ENCODE assay signal across 8 cellular contexts in genomic region chr9:128117613-128118471, GRCh38. TPM values are rescaled to one million over a fixed set of nuclear protein-coding genes. Genes with fewer than 3 reads are reported as not detected.
DNase-seq lines count a peak whose midpoint lies in the region; ATAC-seq and TF ChIP-seq lines count a peak whose summit lies in the region.

No MANE protein-coding gene starts in this region.

- ATAC-seq in HG02981 (IDR thresholded peaks at IDR 0.05; ENCODE audit: unreplicated experiment), result peak; percentile 59
- peak; percentile 87 for ATAC-seq in WTC11
- no peak for ATAC-seq in HG02884 (IDR thresholded peaks at IDR 0.05; ENCODE audit: unreplicated experiment)

- POLR2A ChIA-PET in WTC11 (lab: Charles Lee), result interaction anchor here (0.6 to 1.0 kb wide), 3 partner anchors 10 to 286 kb away, joined by 3 to 4 read pairs (median 3); no protein-coding TSS in a partner anchor

- H3K4me1 Mint-ChIP-seq in WTC11 (peaks cover 10% of the 10 kb centered on the region), immature natural killer cell (peaks cover 4 to 7% of the 10 kb centered on the region in 2 donors)

- H3K27me3 Mint-ChIP-seq in WTC11 (ENCODE audit: low read depth), result no peaks in the 10 kb centered on the region
- H3K27me3 Mint-ChIP-seq in immature natural killer cell (ENCODE audit: low read depth in 3 of 3), result peaks cover 3 to 5% (median 3%) of the 10 kb centered on the region in 3 donors

- no peak overlapping the region for H3K4me3 ChIP-seq in breast epithelium

- TF ChIP-seq CTCF in WTC11 (IDR thresholded peaks at IDR 0.05) (peak; percentile 100), breast epithelium (IDR thresholded peaks at IDR 0.05) (peak; percentile 99 to 100 (median 100))

- H3K36me3 ChIP-seq in breast epithelium, result peaks cover 6% of the 10 kb centered on the region

- no peaks in the 10 kb centered on the region for H3K9me3 ChIP-seq in breast epithelium

- CTCF ChIA-PET in WTC11 (lab: Charles Lee), result interaction anchor here (0.5 to 2.8 kb wide), 122 partner anchors 8 to 1568 kb away, joined by 3 to 73 read pairs (median 5); partner anchors contain the start of genes BBLN, CIZ1, DNM1 and ENG

- TF ChIP-seq POLR2A in breast epithelium (IDR thresholded peaks at IDR 0.05), result no peak

- H3K27ac Mint-ChIP-seq in WTC11 (0 out of 2 replicates have a peak overlapping the region, but pooled peaks have one; percentile 63), immature natural killer cell (peak overlapping the region in 2 of 6 donors; percentile 33 to 42)

- no peaks in the 10 kb centered on the region for H3K27me3 ChIP-seq in breast epithelium

- peak overlapping the region in 1 of 2 donors; percentile 2 for H3K27ac ChIP-seq in breast epithelium

- no peaks in the 10 kb centered on the region for H3K4me1 ChIP-seq in breast epithelium

- H3K9me3 Mint-ChIP-seq in WTC11, result peaks cover 3% of the 10 kb centered on the region; the same call in 1 of the 2 replicates
- H3K9me3 Mint-ChIP-seq in immature natural killer cell, result no peaks in the 10 kb centered on the region

- DNase-seq in DMS79 treated with DMSO at 0.1 percent for 48 hours (lab: John Stamatoyannopoulos, UW) (peak; percentile 90), NCI-H345 (lab: John Stamatoyannopoulos, UW) (peak; percentile 95), WTC11 (ENCODE audit: low spot score) (peak; percentile 98), breast epithelium (ENCODE audit: low spot score in 2 of 2) (peak; percentile 86 to 96), immature natural killer cell (peak; percentile 89 to 91 (median 89))
- DNase-seq in stimulated activated CD4-positive, alpha-beta T cell treated with anti-CD3 and anti-CD28 coated beads, Interleukin-12 subunit alpha, Interleukin-12 subunit beta, amount 100 ng/mL, for 4 hours, result peak; percentile 99

- H3K36me3 Mint-ChIP-seq in WTC11, result peaks cover 19% of the 10 kb centered on the region
- peaks cover 0 to 7% (median 5%) of the 10 kb centered on the region in 3 donors for H3K36me3 Mint-ChIP-seq in immature natural killer cell

- intact Hi-C loops in breast epithelium (cut with DNase I; ENCODE audit: low total_unique reads), result no loop called here

- H3K4me3 Mint-ChIP-seq in WTC11 (peak overlapping the region; percentile 50), immature natural killer cell (peak overlapping the region in 1 of 5 donors; percentile 39)

TF ChIP-seq in WTC11, 78 proteins besides CTCF, POLR2A, EP300 and RAD21:
- TF ChIP-seq AFF4 (CRISPR knock-in tag; IDR thresholded peaks at IDR 0.05; ENCODE audit: borderline replicate concordance), result no peak
- TF ChIP-seq GTF2I (CRISPR knock-in tag; conservative IDR thresholded peaks at IDR 0.05), result peak; percentile 53; the same call in 1 of the 2 replicates
- peak; percentile 62; the same call in 1 of the 2 replicates for TF ChIP-seq ZNF121 (CRISPR knock-in tag; IDR thresholded peaks at IDR 0.05)
- TF ChIP-seq NFE2L1 (CRISPR knock-in tag; IDR thresholded peaks at IDR 0.05), result peak; percentile 26; the same call in 1 of the 2 replicates
- peak; percentile 60; the same call in 1 of the 2 replicates for TF ChIP-seq GABPB1 (CRISPR knock-in tag; IDR thresholded peaks at IDR 0.05)
- no peak for TF ChIP-seq KAT7 (CRISPR knock-in tag; IDR thresholded peaks at IDR 0.05; ENCODE audit: borderline replicate concordance)
- peak; percentile 61 for TF ChIP-seq SP1 (CRISPR knock-in tag; conservative IDR thresholded peaks at IDR 0.05)
- peak; percentile 34; the same call in 1 of the 2 replicates for TF ChIP-seq FOXP1 (CRISPR knock-in tag; IDR thresholded peaks at IDR 0.05; ENCODE audit: borderline replicate concordance)
- peak; percentile 69; the same call in 1 of the 2 replicates for TF ChIP-seq FOXK1 (CRISPR knock-in tag; IDR thresholded peaks at IDR 0.05)
- TF ChIP-seq HMGXB4 (CRISPR knock-in tag; IDR thresholded peaks at IDR 0.05), result peak; percentile 94
- TF ChIP-seq ZNF396 (CRISPR knock-in tag; IDR thresholded peaks at IDR 0.05; ENCODE audit: borderline replicate concordance), result no peak
- peak; percentile 77; the same call in 1 of the 2 replicates for TF ChIP-seq ETV6 (CRISPR knock-in tag; IDR thresholded peaks at IDR 0.05)
- peak; percentile 32; the same call in 1 of the 2 replicates for TF ChIP-seq FOXP4 (CRISPR knock-in tag; IDR thresholded peaks at IDR 0.05)

RNA-seq across cellular contexts. Expression of gene PTGES2, which starts 9.7 kb away (rescaled TPM):
- total RNA-seq in WTC11 (2021) (96.2 to 118 TPM (median 98.4 TPM) in 3 replicates), breast epithelium (10 to 100 TPM; 35.7 to 86.9 (median 55.0) TPM)
- 10 to 100 TPM; 31.4 to 60.9 (median 56.6) TPM for polyA plus RNA-seq in immature natural killer cell

RNA-seq across cellular contexts. Expression of gene LCN2, which starts 31.4 kb away (rescaled TPM):
- total RNA-seq in WTC11 (2021), result 1.0 to 3.0 TPM (median 1.3 TPM) in 3 replicates
- total RNA-seq in breast epithelium, result 10 to 100 TPM in 2 of 3 donors, not detected in 1; 38.5 to 42.3 TPM
- polyA plus RNA-seq in immature natural killer cell, result under 1 TPM in 2 of 3 donors, not detected in 1; 0.44 to 0.66 TPM

RNA-seq across cellular contexts. Expression of gene BBLN, which starts 42.2 kb away (rescaled TPM):
- total RNA-seq in WTC11 (2021) (77.1 to 86.9 TPM (median 86.6 TPM) in 3 replicates), breast epithelium (100 to 1,000 TPM; 144 to 232 (median 152) TPM)
- polyA plus RNA-seq in immature natural killer cell, result 100 to 1,000 TPM; 115 to 194 (median 182) TPM

RNA-seq across cellular contexts. Expression of gene SLC25A25, which starts 49.8 kb away (rescaled TPM):
- total RNA-seq in WTC11 (2021) (15.2 to 17.4 TPM (median 15.2 TPM) in 3 replicates), breast epithelium (10 to 100 TPM; 27.2 to 43.9 (median 33.1) TPM)
- polyA plus RNA-seq in immature natural killer cell, result 1 to 10 TPM; 2.8 to 8.8 (median 4.9) TPM

RNA-seq across cellular contexts. Expression of gene NAIF1, which starts 50.7 kb away (rescaled TPM):
- total RNA-seq in WTC11 (2021) (11.9 to 13.4 TPM (median 12.4 TPM) in 3 replicates), breast epithelium (10 to 100 TPM in 2 of 3 donors, 1 to 10 TPM in 1; 8.8 to 13.1 (median 11.9) TPM)
- 10 to 100 TPM in 2 of 3 donors, 1 to 10 TPM in 1; 5.1 to 17.2 (median 10.5) TPM for polyA plus RNA-seq in immature natural killer cell
